11 cellular contexts compared by ENCODE assay signal in the genomic region with DNA sequence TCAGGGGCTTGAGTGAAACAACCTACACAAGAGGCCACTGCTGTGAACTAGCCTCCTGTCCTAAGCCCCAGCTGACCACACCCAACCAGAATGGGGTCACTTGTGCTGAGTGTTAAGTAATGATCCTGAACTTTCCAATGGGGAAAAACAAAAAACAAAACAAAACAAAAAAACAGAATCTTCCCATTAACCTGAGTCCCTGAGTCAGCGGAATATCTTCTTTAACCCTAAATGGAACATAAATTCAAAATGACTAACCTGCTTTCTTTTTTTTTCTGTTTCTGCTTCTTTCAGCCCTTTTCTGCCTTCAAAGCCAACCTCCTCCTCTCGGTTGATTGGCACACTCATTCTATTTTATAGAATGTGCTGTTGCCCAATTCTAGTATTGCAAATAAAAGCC. TPM values are rescaled to one million over a fixed set of nuclear protein-coding genes. Genes with fewer than 3 reads are reported as not detected.
"Had no signal": no experiment of that assay in that cellular context is flagged by ENCODE, and none has a peak within 500 bp of the region (broad histone marks: within the 10 kb centered on the region; RNA-seq: fewer than 3 reads in every experiment).

No MANE protein-coding gene starts in this region.

- H3K4me1 ChIP-seq: HAP-1 had no signal

- ATAC-seq: HCT116 had no signal

- DNase-seq: GM23248, GOT3, H7, IMR-90, KBM-7 had no signal

- H3K4me3 ChIP-seq: GM23248, HAP-1 had no signal

- FAIRE-seq: HTR-8/SVneo had no signal

- H3K36me3 ChIP-seq: HAP-1 had no signal

- H3K9ac ChIP-seq: GM23248, KMS-11 had no signal

- H2AFZ ChIP-seq: GM23248 had no signal

- H3K27ac ChIP-seq: GM23248, KMS-11 had no signal

- H3K4me2 ChIP-seq: KMS-11 had no signal

- H3K9me3 ChIP-seq: HAP-1 had no signal

RNA-seq across cellular contexts. Expression of gene MAGEA8, which starts 31.2 kb away (rescaled TPM):
- total RNA-seq: GM23248, H4, H7, HT-29, IMR-90 had no signal
- polyA plus RNA-seq: GM23248, IMR-90 had no signal
